In the genomic region with DNA sequence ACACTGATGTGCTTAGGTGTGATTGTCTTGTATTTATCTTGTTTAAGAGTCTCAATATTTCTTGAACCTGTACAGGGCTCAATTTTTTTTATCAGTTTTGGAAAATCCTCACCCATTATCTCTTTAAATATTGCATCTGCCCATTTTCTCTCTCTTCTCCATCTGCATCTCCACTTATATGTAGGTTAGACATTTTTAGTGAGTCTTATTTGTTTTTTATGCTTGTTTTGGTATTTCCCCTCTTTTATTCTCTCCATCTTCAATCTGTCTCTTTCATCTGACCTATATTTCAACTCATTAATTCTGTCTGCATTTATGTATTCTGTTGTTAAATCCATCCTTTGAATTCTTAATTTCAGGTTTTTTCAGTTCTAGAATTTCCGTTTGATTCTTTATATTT, we compare ENCODE assay signal across 10 cellular contexts. TPM values are rescaled to one million over a fixed set of nuclear protein-coding genes. Genes with fewer than 3 reads are reported as not detected.
"Had no signal": no experiment of that assay in that cellular context is flagged by ENCODE, and none has a peak within 500 bp of the region (broad histone marks: within the 10 kb centered on the region; RNA-seq: fewer than 3 reads in every experiment).

No MANE protein-coding gene starts in this region.

- FAIRE-seq: H1, H54, HTR-8/SVneo, K562 had no signal

- H3K27ac ChIP-seq: GM23248 had no signal

- ATAC-seq: K562 had no signal

- H3K4me3 ChIP-seq: GM23248, K562 had no signal

- H3K27ac Mint-ChIP-seq: H9 had no signal

- H3K9ac ChIP-seq: GM23248 had no signal

- H3K4me3 Mint-ChIP-seq: H9 had no signal

- H2AFZ ChIP-seq: GM23248 had no signal

- DNase-seq: GM23248, H9, HCEC 1CT, IMR-90, KG1 had no signal

RNA-seq across cellular contexts. Expression of gene SHCBP1L, which starts 32.9 kb away (rescaled TPM):
- total RNA-seq: GM23248, H1, H9, HT-29, IMR-90, K562 had no signal
- polyA plus RNA-seq: GM23248, H1, IMR-90, K562 had no signal
